Comparison of ENCODE assay signal across 27 cellular contexts in the genomic region with DNA sequence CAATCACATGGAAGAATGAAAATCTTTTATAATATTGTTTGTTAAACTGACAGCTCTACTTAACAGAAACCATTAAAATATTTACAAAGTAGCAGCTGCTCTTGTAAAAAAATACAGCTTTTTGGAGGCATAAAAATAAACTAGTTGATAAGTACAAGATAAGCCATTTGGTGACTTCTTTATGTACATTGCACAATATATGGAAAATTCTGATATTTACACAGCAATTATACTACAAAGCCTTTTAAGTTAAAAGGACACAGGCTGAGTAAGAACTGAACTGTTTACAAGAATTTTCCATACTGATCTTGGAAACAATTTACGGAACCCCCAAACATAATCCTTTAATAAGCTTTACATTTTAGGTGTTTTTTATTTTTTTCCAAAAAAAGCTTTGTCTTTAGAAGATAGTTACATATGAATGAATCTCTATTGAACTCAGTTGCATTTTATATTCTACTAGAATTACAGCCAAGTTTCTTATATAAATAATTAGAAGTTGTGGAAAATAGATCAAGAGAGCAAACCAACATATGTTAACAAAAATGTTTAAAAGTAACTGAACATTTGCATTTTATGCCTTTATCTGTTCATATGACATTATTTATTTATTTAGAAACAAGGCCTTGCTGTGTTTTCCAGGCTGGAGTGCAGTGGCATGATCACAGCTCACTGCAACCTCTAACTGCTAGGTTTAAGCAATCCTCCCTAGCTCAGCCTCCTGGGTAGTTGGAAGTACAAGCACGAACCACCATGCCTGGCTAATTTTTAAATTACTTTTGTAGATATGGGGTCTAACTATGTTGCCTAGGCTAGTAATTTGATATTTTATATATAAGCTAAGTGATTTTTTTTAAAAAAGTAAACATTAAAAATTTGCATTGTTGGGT.
DNase-seq lines count a peak whose midpoint lies in the region; ATAC-seq, FAIRE-seq and TF ChIP-seq lines count a peak whose summit lies in the region.
"Had no signal": no experiment of that assay in that cellular context is flagged by ENCODE, and none has a peak within 500 bp of the region (broad histone marks: within the 10 kb centered on the region; RNA-seq: fewer than 3 reads in every experiment).

No MANE protein-coding gene starts in this region.

- CTCF ChIA-PET in HepG2 (lab: Yijun Ruan, JAX; ENCODE audit: low intra/inter-chr PET ratio, low total read pairs), result no interaction called here

- no peaks in the 10 kb centered on the region for H4K20me1 ChIP-seq in HepG2 (ENCODE audit: insufficient read depth, low read length)

- peak overlapping the region; percentile 68 for H3K9ac ChIP-seq in HepG2 (ENCODE audit: insufficient read depth, low read depth, low read length)

- POLR2A ChIA-PET in HepG2 (lab: Yijun Ruan, JAX), result interaction anchor here (0.9 to 1.5 kb wide), 5 partner anchors 20 to 623 kb away, joined by 3 to 8 read pairs (median 3); a partner anchor contains a TSS

- H3K36me3 ChIP-seq in HepG2 (replicated peaks in 1 of 2; ENCODE audit: control insufficient read depth in 1 of 2, insufficient read depth in 2 of 2, low read length in 2 of 2) (no peaks in the 10 kb centered on the region), right lobe of liver (no peaks in the 10 kb centered on the region), aorta (ENCODE audit: control insufficient read depth in 1 of 2, insufficient read depth in 2 of 2, low read length in 1 of 2) (peaks cover 0 to 2% of the 10 kb centered on the region in 2 donors)
- H3K36me3 ChIP-seq: BE2C, left ventricle myocardium inferior, neutrophil, SJCRH30 had no signal

- no peaks in the 10 kb centered on the region for H3K79me2 ChIP-seq in HepG2 (ENCODE audit: insufficient read depth, low read length)

- in situ Hi-C loops in HepG2 (cut with HindIII; ENCODE audit: extremely low pct_ligation_motif_present, low pct_unique_long_range_greater_than_20kb), result no loop called here

- peak; percentile 92 for ATAC-seq in HepG2
- no peak for ATAC-seq in right lobe of liver
- ATAC-seq in aorta (ENCODE audit: low FRiP score), result no peak
- ATAC-seq in HG03571 (IDR thresholded peaks at IDR 0.05; ENCODE audit: unreplicated experiment), result no peak
- ATAC-seq: activated naive CD8-positive, alpha-beta T cell treated with anti-CD3 and anti-CD28 coated beads, Interleukin-2, amount 50 U/mL, for 24 hours; sciatic nerve; T-cell had no signal

- H2AFZ ChIP-seq in HepG2 (ENCODE audit: low read length), result no peak overlapping the region

- FAIRE-seq in HepG2 (lab: Jason Lieb, UNC), result peak; percentile 67
- FAIRE-seq: GM18507 had no signal

- no TSS peak for BruUV-seq in HepG2 (replicated peaks; lab: Mats Ljungman, UMichigan)

- H3K4me3 ChIP-seq in HepG2 (replicated peaks in 1 of 3; ENCODE audit: insufficient read depth in 1 of 3, low read depth in 2 of 3, low read length in 3 of 3), result peak overlapping the region in 2 of 3 experiments; percentile 18 to 35; a peak in 2 of 6 replicates
- no peak overlapping the region for H3K4me3 ChIP-seq in right lobe of liver
- H3K4me3 ChIP-seq in aorta (ENCODE audit: low read length in 2 of 2), result no peak overlapping the region
- H3K4me3 ChIP-seq: left ventricle myocardium inferior, SJCRH30 had no signal

- WGBS in HepG2 (ENCODE audit: low lambda C conversion rate), result 0% methylated on average over 2 of the region's 2 CpGs
- WGBS in right lobe of liver (ENCODE audit: insufficient coverage, low coverage, low lambda C conversion rate, missing lambda C conversion rate), result 94% methylated on average over 2 of the region's 2 CpGs
- WGBS in aorta, 2 donors, result 93 to 95% methylated on average over 2 of the region's 2 CpGs

- TF ChIP-seq POLR2A in HepG2 (IDR thresholded peaks at IDR 0.05; ENCODE audit: insufficient read depth in 1 of 2, low read depth in 2 of 2, low read length in 2 of 2) (peak; percentile 30 to 60; a peak in 3 of 4 replicates), right lobe of liver (IDR thresholded peaks at IDR 0.05) (no peak)

- DNase-seq in HepG2 (ENCODE audit: low spot score), result peak; percentile 97
- DNase-seq in right lobe of liver, result no peak
- peak; percentile 25 for DNase-seq in NCI-H1436 treated with DMSO at 0.1 percent for 48 hours (lab: John Stamatoyannopoulos, UW)
- peak; percentile 50 for DNase-seq in NCI-H774 (lab: John Stamatoyannopoulos, UW)
- DNase-seq in AG08396 (ENCODE audit: low spot score), result no peak
- DNase-seq in aorta, result no peak
- DNase-seq in stimulated activated naive CD4-positive, alpha-beta T cell treated with Interleukin-2 at 50 U/mL for 16 hours (lab: John Stamatoyannopoulos, UW), result no peak
- DNase-seq: activated CD4-positive, alpha-beta T cell treated with anti-CD3 and anti-CD28 coated beads for 48 hours; activated gamma-delta T cell treated with Interleukin-2 at 50 U/mL for 16 hours; activated naive CD8-positive, alpha-beta T cell treated with anti-CD3 and anti-CD28 coated beads, Interleukin-2, amount 50 U/mL, for 24 hours; activated T-cell treated with anti-CD3 and anti-CD28 coated beads, Interleukin-2, amount 50 U/mL, for 24 hours; BE2C; DND-41; HFFc6; Karpas-422; left ventricle myocardium inferior; NCI-H2029 treated with DMSO at 0.1 percent for 48 hours; NCI-H446 treated with DMSO at 0.1 percent for 48 hours; SJCRH30; stimulated activated CD4-positive, alpha-beta T cell treated with anti-CD3 and anti-CD28 coated beads, Interleukin-12 subunit alpha, Interleukin-12 subunit beta, amount 100 ng/mL, for 4 hours; stimulated activated CD4-positive, alpha-beta T cell treated with anti-CD3 and anti-CD28 coated beads, Interleukin-4, amount 100 ng/mL, for 1 hour; T-cell; trophoblast cell had no signal

- H3K4me2 ChIP-seq in HepG2 (ENCODE audit: low read depth, low read length), result peak overlapping the region; percentile 56

- TF ChIP-seq EP300 in HepG2 (IDR thresholded peaks at IDR 0.05; ENCODE audit: low read depth in 2 of 2, low read length in 2 of 2) (peak; percentile 99 to 100), HepG2 (CRISPR knock-in tag; IDR thresholded peaks at IDR 0.05; ENCODE audit: borderline replicate concordance) (peak; percentile 93)

- intact Hi-C loops in HepG2 (cut with micrococcal nuclease; ENCODE audit: unreplicated experiment), result loop anchor here (5.0 kb wide), 2 partner anchors 109 to 616 kb away; no protein-coding TSS in a partner anchor
- intact Hi-C loops in right lobe of liver (cut with DNase I), result no loop called here
- intact Hi-C loops in aorta (cut with DNase I), result no loop called here

- no peaks in the 10 kb centered on the region for H3K27me3 ChIP-seq in HepG2 (ENCODE audit: control insufficient read depth in 1 of 2, insufficient read depth in 2 of 2, low read length in 2 of 2)
- H3K27me3 ChIP-seq in right lobe of liver, result no peaks in the 10 kb centered on the region
- no peaks in the 10 kb centered on the region for H3K27me3 ChIP-seq in aorta (ENCODE audit: control insufficient read depth in 1 of 2, insufficient read depth in 2 of 2, low read length in 1 of 2)
- H3K27me3 ChIP-seq: BE2C, neutrophil, SJCRH30 had no signal

- H3K9me3 ChIP-seq in HepG2 (ENCODE audit: low read length), result peaks cover 8% of the 10 kb centered on the region
- H3K9me3 ChIP-seq in right lobe of liver, result no peaks in the 10 kb centered on the region
- H3K9me3 ChIP-seq in aorta (ENCODE audit: control insufficient read depth, low read length), result peaks cover 3% of the 10 kb centered on the region
- H3K9me3 ChIP-seq: BE2C, neutrophil, SJCRH30 had no signal

- peak overlapping the region; percentile 97 for H3K27ac ChIP-seq in HepG2 (ENCODE audit: extremely low read length, insufficient read depth, low read length)
- no peak overlapping the region for H3K27ac ChIP-seq in right lobe of liver
- no peak overlapping the region for H3K27ac ChIP-seq in aorta (ENCODE audit: low read depth in 1 of 2, low read length in 2 of 2)
- H3K27ac ChIP-seq: left ventricle myocardium inferior, neutrophil, SJCRH30 had no signal

- H3K4me1 ChIP-seq in HepG2 (ENCODE audit: insufficient read depth, low read length) (peaks cover 91% of the 10 kb centered on the region), right lobe of liver (no peaks in the 10 kb centered on the region), aorta (ENCODE audit: control insufficient read depth in 1 of 2, insufficient read depth in 2 of 2, low read length in 2 of 2) (no peaks in the 10 kb centered on the region)
- H3K4me1 ChIP-seq: BE2C, left ventricle myocardium inferior, SJCRH30 had no signal

- 0 out of 2 replicates have a peak, but pooled peaks have one; percentile 15 for TF ChIP-seq RAD21 in HepG2 (CRISPR knock-in tag; IDR thresholded peaks at IDR 0.05)

- TF ChIP-seq CTCF in HepG2 (CRISPR knock-in tag; IDR thresholded peaks at IDR 0.05) (no peak), right lobe of liver (IDR thresholded peaks at IDR 0.05) (no peak)

TF ChIP-seq in HepG2, 621 proteins besides CTCF, POLR2A, EP300 and RAD21 (continues in another document):
- peak; percentile 87 for TF ChIP-seq BCL6 (CRISPR knock-in tag; IDR thresholded peaks at IDR 0.05)
- peak; percentile 85; the same call in 1 of the 2 replicates for TF ChIP-seq MIER3 (CRISPR knock-in tag; IDR thresholded peaks at IDR 0.05; ENCODE audit: borderline replicate concordance)
- no peak for TF ChIP-seq PAX8 (CRISPR knock-in tag; IDR thresholded peaks at IDR 0.05; ENCODE audit: borderline replicate concordance)
- no peak for TF ChIP-seq TCF12 (IDR thresholded peaks at IDR 0.05)
- TF ChIP-seq TCF12 (CRISPR knock-in tag; IDR thresholded peaks at IDR 0.05), result peak; percentile 91; the same call in 1 of the 2 replicates
- 0 out of 2 replicates have a peak, but pooled peaks have one; percentile 20 for TF ChIP-seq RORA (CRISPR knock-in tag; IDR thresholded peaks at IDR 0.05)
- TF ChIP-seq, protein P1, sequence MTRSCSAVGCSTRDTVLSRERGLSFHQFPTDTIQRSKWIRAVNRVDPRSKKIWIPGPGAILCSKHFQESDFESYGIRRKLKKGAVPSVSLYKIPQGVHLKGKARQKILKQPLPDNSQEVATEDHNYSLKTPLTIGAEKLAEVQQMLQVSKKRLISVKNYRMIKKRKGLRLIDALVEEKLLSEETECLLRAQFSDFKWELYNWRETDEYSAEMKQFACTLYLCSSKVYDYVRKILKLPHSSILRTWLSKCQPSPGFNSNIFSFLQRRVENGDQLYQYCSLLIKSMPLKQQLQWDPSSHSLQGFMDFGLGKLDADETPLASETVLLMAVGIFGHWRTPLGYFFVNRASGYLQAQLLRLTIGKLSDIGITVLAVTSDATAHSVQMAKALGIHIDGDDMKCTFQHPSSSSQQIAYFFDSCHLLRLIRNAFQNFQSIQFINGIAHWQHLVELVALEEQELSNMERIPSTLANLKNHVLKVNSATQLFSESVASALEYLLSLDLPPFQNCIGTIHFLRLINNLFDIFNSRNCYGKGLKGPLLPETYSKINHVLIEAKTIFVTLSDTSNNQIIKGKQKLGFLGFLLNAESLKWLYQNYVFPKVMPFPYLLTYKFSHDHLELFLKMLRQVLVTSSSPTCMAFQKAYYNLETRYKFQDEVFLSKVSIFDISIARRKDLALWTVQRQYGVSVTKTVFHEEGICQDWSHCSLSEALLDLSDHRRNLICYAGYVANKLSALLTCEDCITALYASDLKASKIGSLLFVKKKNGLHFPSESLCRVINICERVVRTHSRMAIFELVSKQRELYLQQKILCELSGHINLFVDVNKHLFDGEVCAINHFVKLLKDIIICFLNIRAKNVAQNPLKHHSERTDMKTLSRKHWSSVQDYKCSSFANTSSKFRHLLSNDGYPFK (CRISPR knock-in tag; IDR thresholded peaks at IDR 0.05; ENCODE audit: borderline replicate concordance), result no peak
- TF ChIP-seq EZH2 (conservative IDR thresholded peaks at IDR 0.05; ENCODE audit: low read depth, low read length), result no peak

Comparison
In these comparisons a context has a peak if more than half of its experiments do, and no peak if none do; other contexts are left out.
1. DNase-seq: peak in HepG2 (single experiment), NCI-H1436 treated with DMSO at 0.1 percent for 48 hours (single experiment) and NCI-H774 (single experiment); none in right lobe of liver (0 of 3), AG08396 (single experiment), aorta (0 of 2) and stimulated activated naive CD4-positive, alpha-beta T cell treated with Interleukin-2 at 50 U/mL for 16 hours (single experiment).
2. H3K4me3 ChIP-seq: peak in HepG2 (2 of 3); none in right lobe of liver (0 of 3) and aorta (0 of 2).